1 cellular context compared by ENCODE assay signal in the genomic region with DNA sequence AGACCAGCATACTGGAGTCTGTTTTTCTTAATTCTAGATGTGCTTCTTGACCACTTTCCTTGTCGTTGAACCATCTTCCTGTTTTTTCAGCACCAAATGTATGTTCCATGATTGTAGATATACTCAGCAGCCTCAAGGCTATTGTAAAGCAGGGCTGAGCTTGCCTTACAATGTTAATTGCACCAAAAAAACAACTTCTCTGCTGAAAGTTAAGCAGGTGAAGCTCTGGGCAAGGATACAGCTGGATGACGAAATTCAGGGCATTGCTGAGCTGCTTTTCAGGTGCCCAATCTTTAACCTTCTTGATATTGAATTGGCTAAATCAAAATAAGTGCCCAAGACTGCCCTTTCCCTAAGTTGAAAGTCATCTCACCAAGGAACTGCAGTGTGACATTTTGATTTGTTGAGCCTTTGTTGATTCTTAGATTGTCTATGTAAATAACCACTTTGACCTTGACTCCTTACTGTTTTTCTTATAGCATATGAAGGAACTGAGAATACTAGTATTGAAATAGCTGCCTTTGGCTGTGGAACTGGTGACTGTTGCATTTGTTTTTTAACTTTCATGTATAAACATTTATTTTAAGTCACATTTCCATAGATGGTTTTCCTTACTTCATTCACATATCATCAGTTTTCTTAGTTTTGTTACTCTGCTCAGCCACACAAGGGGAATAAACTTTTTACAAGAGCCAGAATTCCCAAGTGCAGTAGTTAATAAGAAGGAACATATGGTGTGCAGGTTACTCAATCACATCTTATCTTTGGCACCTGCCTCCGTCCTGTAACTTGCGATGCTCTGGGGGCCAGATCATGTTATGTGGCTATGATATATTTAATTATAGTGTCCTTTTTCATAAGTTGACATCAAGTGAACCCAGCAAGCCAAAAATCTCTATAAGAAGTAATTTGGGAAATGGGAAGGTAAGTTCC.
TF ChIP-seq lines count a peak whose summit lies in the region.

No MANE protein-coding gene starts in this region.

TF ChIP-seq in neural cell, 6 proteins besides CTCF, POLR2A, EP300 and RAD21 (continued from another document):
- TF ChIP-seq, protein P1, sequence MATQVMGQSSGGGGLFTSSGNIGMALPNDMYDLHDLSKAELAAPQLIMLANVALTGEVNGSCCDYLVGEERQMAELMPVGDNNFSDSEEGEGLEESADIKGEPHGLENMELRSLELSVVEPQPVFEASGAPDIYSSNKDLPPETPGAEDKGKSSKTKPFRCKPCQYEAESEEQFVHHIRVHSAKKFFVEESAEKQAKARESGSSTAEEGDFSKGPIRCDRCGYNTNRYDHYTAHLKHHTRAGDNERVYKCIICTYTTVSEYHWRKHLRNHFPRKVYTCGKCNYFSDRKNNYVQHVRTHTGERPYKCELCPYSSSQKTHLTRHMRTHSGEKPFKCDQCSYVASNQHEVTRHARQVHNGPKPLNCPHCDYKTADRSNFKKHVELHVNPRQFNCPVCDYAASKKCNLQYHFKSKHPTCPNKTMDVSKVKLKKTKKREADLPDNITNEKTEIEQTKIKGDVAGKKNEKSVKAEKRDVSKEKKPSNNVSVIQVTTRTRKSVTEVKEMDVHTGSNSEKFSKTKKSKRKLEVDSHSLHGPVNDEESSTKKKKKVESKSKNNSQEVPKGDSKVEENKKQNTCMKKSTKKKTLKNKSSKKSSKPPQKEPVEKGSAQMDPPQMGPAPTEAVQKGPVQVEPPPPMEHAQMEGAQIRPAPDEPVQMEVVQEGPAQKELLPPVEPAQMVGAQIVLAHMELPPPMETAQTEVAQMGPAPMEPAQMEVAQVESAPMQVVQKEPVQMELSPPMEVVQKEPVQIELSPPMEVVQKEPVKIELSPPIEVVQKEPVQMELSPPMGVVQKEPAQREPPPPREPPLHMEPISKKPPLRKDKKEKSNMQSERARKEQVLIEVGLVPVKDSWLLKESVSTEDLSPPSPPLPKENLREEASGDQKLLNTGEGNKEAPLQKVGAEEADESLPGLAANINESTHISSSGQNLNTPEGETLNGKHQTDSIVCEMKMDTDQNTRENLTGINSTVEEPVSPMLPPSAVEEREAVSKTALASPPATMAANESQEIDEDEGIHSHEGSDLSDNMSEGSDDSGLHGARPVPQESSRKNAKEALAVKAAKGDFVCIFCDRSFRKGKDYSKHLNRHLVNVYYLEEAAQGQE (IDR thresholded peaks at IDR 0.05; ENCODE audit: borderline replicate concordance), result no peak
- no peak for TF ChIP-seq SMC3 (conservative IDR thresholded peaks at IDR 0.05; ENCODE audit: poor library complexity)
